In genomic region chr13:88144580-88144979, GRCh38 we compare ENCODE assay signal across 20 cellular contexts.
"Had no signal": no experiment of that assay in that cellular context is flagged by ENCODE, and none has a peak within 500 bp of the region (broad histone marks: within the 10 kb centered on the region; RNA-seq: fewer than 3 reads in every experiment).

No MANE protein-coding gene starts in this region.

- H3K27ac ChIP-seq: epithelial cell of prostate, esophagus muscularis mucosa, gastrocnemius medialis, heart right ventricle, pancreas, stomach, thoracic aorta, transverse colon had no signal

- H3K27me3 ChIP-seq: gastrocnemius medialis, heart right ventricle, pancreas, stomach, transverse colon had no signal

- H3K9me3 ChIP-seq: esophagus muscularis mucosa, gastrocnemius medialis, pancreas, thoracic aorta, transverse colon had no signal

- H3K27ac Mint-ChIP-seq: naive B cell, nephron, progenitor cell of endocrine pancreas had no signal

- ATAC-seq: gastrocnemius medialis, heart right ventricle, pancreas, right cardiac atrium had no signal

- H3K36me3 ChIP-seq: esophagus muscularis mucosa, gastrocnemius medialis, heart right ventricle, pancreas, stomach, thoracic aorta, transverse colon had no signal

- H3K4me1 ChIP-seq: esophagus muscularis mucosa, gastrocnemius medialis, heart right ventricle, pancreas, stomach, transverse colon had no signal

- H3K4me3 ChIP-seq: esophagus muscularis mucosa, gastrocnemius medialis, heart right ventricle, pancreas, stomach, thoracic aorta, transverse colon had no signal

- H3K27me3 Mint-ChIP-seq: naive B cell, progenitor cell of endocrine pancreas had no signal

- DNase-seq: effector memory CD4-positive, alpha-beta T cell; gastrocnemius medialis; heart right ventricle; kidney glomerular epithelial cell; mesendoderm; naive B cell; occipital lobe; pancreas; right cardiac atrium; small intestine; stimulated activated CD4-positive, alpha-beta T cell treated with anti-CD3 and anti-CD28 coated beads, Interleukin-12 subunit alpha, Interleukin-12 subunit beta, amount 100 ng/mL, for 4 hours; stimulated activated naive CD4-positive, alpha-beta T cell; stomach; substantia nigra; transverse colon had no signal

- H3K9me3 Mint-ChIP-seq: nephron had no signal

- FAIRE-seq: pancreas, small intestine had no signal

- H3K4me1 Mint-ChIP-seq: naive B cell, nephron had no signal

- H3K4me3 Mint-ChIP-seq: naive B cell, nephron had no signal
